8 cellular contexts compared by ENCODE assay signal in the genomic region with DNA sequence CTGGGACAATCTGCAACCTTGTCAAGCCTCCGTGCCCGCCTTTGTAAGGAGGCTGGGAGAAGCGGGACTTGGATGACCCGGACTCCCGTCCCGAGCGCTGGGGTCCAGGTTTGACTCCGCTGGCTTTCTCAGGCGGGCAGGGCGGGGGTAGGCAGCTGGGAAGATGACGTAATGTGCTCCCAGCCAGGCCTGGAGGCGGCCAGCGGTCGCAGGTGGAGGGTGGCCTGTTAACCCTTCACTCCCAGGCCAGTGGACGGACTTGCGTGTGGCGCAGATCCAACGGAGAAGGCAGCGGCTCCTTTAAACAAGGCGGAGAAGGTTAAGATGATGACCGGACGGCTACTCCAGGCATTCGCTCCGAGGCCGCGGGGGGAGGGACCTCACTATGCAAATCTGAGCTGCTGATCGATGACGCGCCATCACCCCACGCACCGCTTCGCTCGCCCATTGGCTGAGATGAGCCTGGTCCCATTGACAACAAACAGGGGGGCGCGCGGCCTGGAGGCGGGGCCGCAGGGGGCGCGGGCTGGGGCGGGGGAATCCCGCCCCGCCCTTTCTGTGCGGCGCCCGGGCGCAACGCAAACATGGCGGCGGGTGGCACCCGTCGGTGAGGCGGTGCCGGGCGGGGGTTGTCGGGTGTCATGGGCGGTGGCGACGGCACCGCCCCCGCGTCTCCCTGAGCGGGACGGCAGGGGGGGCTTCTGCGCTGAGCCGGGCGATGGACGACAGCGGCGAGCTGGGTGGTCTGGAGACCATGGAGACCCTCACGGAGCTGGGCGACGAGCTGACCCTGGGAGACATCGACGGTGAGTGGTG. TPM values are rescaled to one million over a fixed set of nuclear protein-coding genes. Genes with fewer than 3 reads are reported as not detected.
DNase-seq lines count a peak whose midpoint lies in the region; ATAC-seq lines count a peak whose summit lies in the region.

SREBF2 (plus strand) TSS at position 553 of the 816 bp plus-strand sequence; CDS start at position 719, 166 bp downstream.

- H3K18ac ChIP-seq in mesenchymal stem cell (ENCODE audit: low read depth in 1 of 2, low read length in 2 of 2): peak within 1 kb of the TSS; percentile 96 to 100

- peaks cover 7% of the 10 kb centered on the region; the same call in 1 of the 2 replicates for H3K9me3 ChIP-seq in NT2/D1 (ENCODE audit: insufficient read depth, low read length)
- H3K9me3 ChIP-seq in endocrine pancreas (ENCODE audit: control insufficient read depth, low read length): no peaks in the 10 kb centered on the region
- H3K9me3 ChIP-seq in mesenchymal stem cell (ENCODE audit: control insufficient read depth, low read length): no peaks in the 10 kb centered on the region

- WGBS in mesenchymal stem cell: 1% methylated on average over 57 of the region's 75 CpGs

- H3K4me1 ChIP-seq in NT2/D1 (ENCODE audit: insufficient read depth, insufficient read length): peaks cover 2% of the 10 kb centered on the region
- no peaks in the 10 kb centered on the region for H3K4me1 ChIP-seq in endocrine pancreas (ENCODE audit: control insufficient read depth, insufficient read depth, low read length)
- H3K4me1 ChIP-seq in mesenchymal stem cell (ENCODE audit: control insufficient read depth, insufficient read depth, low read depth, low read length): peaks cover 8% of the 10 kb centered on the region

- DNase-seq in Caki2 (ENCODE audit: low read depth): peak; percentile 100
- peak; percentile 60 to 99 (median 99) for DNase-seq in HUDEP-2 (lab: John Stamatoyannopoulos, UW; ENCODE audit: unreplicated experiment in 76 of 76)
- peak; percentile 96 for DNase-seq in NT2/D1 (ENCODE audit: low read depth, low spot score)
- DNase-seq in activated CD8-positive, alpha-beta memory T cell treated with anti-CD3 and anti-CD28 coated beads, Interleukin-2, amount 10 ng/mL, durations not matched to agents 7 days and 5 days: peak; percentile 100
- peak; percentile 100 for DNase-seq in mesenchymal stem cell
- peak; percentile 98 for DNase-seq in stimulated activated CD8-positive, alpha-beta memory T cell treated with anti-CD3 and anti-CD28 coated beads, Interleukin-12 subunit alpha, Interleukin-12 subunit beta, amount 100 ng/mL, for 4 hours (ENCODE audit: low read depth)

- H3K27me3 ChIP-seq in NT2/D1 (ENCODE audit: insufficient read depth, insufficient read length) (no peaks in the 10 kb centered on the region), endocrine pancreas (ENCODE audit: control insufficient read depth, insufficient read depth, low read length) (no peaks in the 10 kb centered on the region), mesenchymal stem cell (ENCODE audit: control insufficient read depth in 1 of 2, insufficient read depth in 1 of 2, low read length in 2 of 2) (no peaks in the 10 kb centered on the region)

- CTCF ChIA-PET in activated CD8-positive, alpha-beta memory T cell treated with anti-CD3 and anti-CD28 coated beads, Interleukin-2, amount 10 ng/mL, durations not matched to agents 7 days and 5 days (lab: Charles Lee): interaction anchor here (0.9 to 6.4 kb wide), 15 partner anchors 9 to 166 kb away, joined by 3 to 37 read pairs (median 5); partner anchors contain the start of gene CCDC134

- peak; percentile 78 for ATAC-seq in GM21381 (IDR thresholded peaks at IDR 0.05; ENCODE audit: unreplicated experiment)
- ATAC-seq in activated CD8-positive, alpha-beta memory T cell treated with anti-CD3 and anti-CD28 coated beads, Interleukin-2, amount 10 ng/mL, durations not matched to agents 7 days and 5 days: peak; percentile 95

- H3K4me1 Mint-ChIP-seq in activated CD8-positive, alpha-beta memory T cell treated with anti-CD3 and anti-CD28 coated beads, Interleukin-2, amount 10 ng/mL, durations not matched to agents 7 days and 5 days: peaks cover 44% of the 10 kb centered on the region

- peaks cover 30% of the 10 kb centered on the region for H3K36me3 Mint-ChIP-seq in activated CD8-positive, alpha-beta memory T cell treated with anti-CD3 and anti-CD28 coated beads, Interleukin-2, amount 10 ng/mL, durations not matched to agents 7 days and 5 days

- H2AFZ ChIP-seq in mesenchymal stem cell (ENCODE audit: low read depth, low read length): peak within 1 kb of the TSS; percentile 58

- H3K4me3 ChIP-seq in NT2/D1 (ENCODE audit: insufficient read length, low read depth): peak within 1 kb of the TSS; percentile 87
- peak within 1 kb of the TSS; percentile 83 for H3K4me3 ChIP-seq in endocrine pancreas (ENCODE audit: control insufficient read depth, insufficient read depth, low read length)
- peak within 1 kb of the TSS; percentile 91 to 97 for H3K4me3 ChIP-seq in mesenchymal stem cell (ENCODE audit: insufficient read depth in 1 of 2, low read depth in 1 of 2, low read length in 2 of 2)

- in situ Hi-C loops in Caki2 (cut with HindIII; ENCODE audit: low pct_unique_long_range_greater_than_20kb, low sequenced_read_pairs): no loop called here

- H3K27me3 Mint-ChIP-seq in activated CD8-positive, alpha-beta memory T cell treated with anti-CD3 and anti-CD28 coated beads, Interleukin-2, amount 10 ng/mL, durations not matched to agents 7 days and 5 days: no peaks in the 10 kb centered on the region

- H3K36me3 ChIP-seq in NT2/D1 (ENCODE audit: insufficient read depth, insufficient read length, low read length) (peaks cover 22% of the 10 kb centered on the region), endocrine pancreas (ENCODE audit: control insufficient read depth, insufficient read depth, low read length) (peaks cover 5% of the 10 kb centered on the region), mesenchymal stem cell (ENCODE audit: control insufficient read depth in 1 of 2, insufficient read depth in 2 of 2, low read depth in 1 of 2, low read length in 2 of 2) (peaks cover 7 to 17% of the 10 kb centered on the region in 2 experiments)

- peak within 1 kb of the TSS in 1 of 2 experiments; percentile 91 for H3K23ac ChIP-seq in mesenchymal stem cell (ENCODE audit: low read length in 2 of 2)

- H3K79me1 ChIP-seq in mesenchymal stem cell (replicated peaks; ENCODE audit: low read length, poor library complexity, severe bottlenecking): peaks cover 2% of the 10 kb centered on the region

- no peaks in the 10 kb centered on the region for H3K9me3 Mint-ChIP-seq in activated CD8-positive, alpha-beta memory T cell treated with anti-CD3 and anti-CD28 coated beads, Interleukin-2, amount 10 ng/mL, durations not matched to agents 7 days and 5 days (ENCODE audit: low read depth)

- H3K27ac ChIP-seq in mesenchymal stem cell (ENCODE audit: low read length, poor library complexity, severe bottlenecking): peak within 1 kb of the TSS; percentile 91

- peak within 1 kb of the TSS; percentile 87 for H4K8ac ChIP-seq in mesenchymal stem cell (ENCODE audit: low read length)

- H3K14ac ChIP-seq in mesenchymal stem cell (ENCODE audit: low read length in 2 of 2): peak within 1 kb of the TSS; percentile 37 to 99

- peak within 1 kb of the TSS; percentile 96 to 99 for H2BK12ac ChIP-seq in mesenchymal stem cell (ENCODE audit: low read length in 2 of 2)

- peak within 1 kb of the TSS; percentile 89 for H3K4me2 ChIP-seq in mesenchymal stem cell (ENCODE audit: low read length, poor library complexity, severe bottlenecking)

- peak within 1 kb of the TSS; percentile 100 for H2BK15ac ChIP-seq in mesenchymal stem cell (ENCODE audit: low read depth, poor library complexity, severe bottlenecking)

- H2AK5ac ChIP-seq in mesenchymal stem cell (ENCODE audit: low read length, severe bottlenecking): peak within 1 kb of the TSS; percentile 35

- peak within 1 kb of the TSS; percentile 98 for H2BK120ac ChIP-seq in mesenchymal stem cell (ENCODE audit: low read depth, low read length)

- H2BK5ac ChIP-seq in mesenchymal stem cell (ENCODE audit: low read depth, low read length, poor library complexity, severe bottlenecking): peak within 1 kb of the TSS; percentile 87

- H3K27ac Mint-ChIP-seq in activated CD8-positive, alpha-beta memory T cell treated with anti-CD3 and anti-CD28 coated beads, Interleukin-2, amount 10 ng/mL, durations not matched to agents 7 days and 5 days: peak within 1 kb of the TSS; percentile 99

- H4K91ac ChIP-seq in mesenchymal stem cell (ENCODE audit: low read length): peak within 1 kb of the TSS; percentile 95

- peak within 1 kb of the TSS; percentile 82 for H3K4me3 Mint-ChIP-seq in activated CD8-positive, alpha-beta memory T cell treated with anti-CD3 and anti-CD28 coated beads, Interleukin-2, amount 10 ng/mL, durations not matched to agents 7 days and 5 days

- H3K9ac ChIP-seq in NT2/D1 (ENCODE audit: insufficient read length, low read depth) (peak within 1 kb of the TSS; percentile 98), endocrine pancreas (ENCODE audit: control insufficient read depth, insufficient read depth, low read length) (peak within 1 kb of the TSS; percentile 95), mesenchymal stem cell (ENCODE audit: low read length) (peak within 1 kb of the TSS; percentile 90)

- peak within 1 kb of the TSS; percentile 94 to 99 for H3K4ac ChIP-seq in mesenchymal stem cell (ENCODE audit: low read depth in 1 of 2, low read length in 2 of 2)

RNA-seq across cellular contexts. Expression of gene SREBF2, which starts in this region (rescaled TPM):
- 21.0 and 21.5 TPM in 2 replicates for total RNA-seq in Caki2 (2014; rRNA removed; shearing (Covaris generic); ENCODE audit: low replicate concordance)
- 100 to 1,000 TPM; 130 to 135 TPM for total RNA-seq in activated CD8-positive, alpha-beta memory T cell treated with anti-CD3 and anti-CD28 coated beads, Interleukin-2, amount 10 ng/mL, durations not matched to agents 7 days and 5 days
- polyA plus RNA-seq in mesenchymal stem cell (2013, experiment 1 of 2): 98.2 TPM
- polyA plus RNA-seq in mesenchymal stem cell (2013, experiment 2 of 2): 93.9 TPM

Comparison
In these comparisons a context has a peak if more than half of its experiments do, and no peak if none do; other contexts are left out.
1. Peak in every context shown above with its lines: DNase-seq, ATAC-seq, H3K4me3 ChIP-seq and H3K27ac ChIP-seq.